Comparison of ENCODE assay signal across 13 cellular contexts in the genomic region with DNA sequence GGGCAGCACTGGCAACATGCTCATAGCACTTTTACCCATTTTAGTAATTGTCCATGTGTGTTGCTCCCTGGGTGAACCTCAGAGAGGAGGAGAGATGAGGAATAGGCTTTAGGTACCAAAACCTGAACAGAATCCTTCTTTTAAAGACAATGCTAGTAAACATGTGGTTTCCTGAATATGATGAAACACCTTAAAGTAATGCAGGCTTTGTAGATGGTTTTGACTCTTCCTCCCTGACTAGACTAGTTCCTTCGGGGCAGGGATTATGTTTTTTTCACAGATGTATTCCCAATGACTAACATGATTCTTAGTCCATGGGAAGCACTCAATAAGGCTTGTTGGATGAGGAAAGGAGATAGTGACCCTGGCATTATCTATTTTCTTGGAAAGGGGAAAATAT.
A peak's percentile ranks its signal among the peaks of the same experiment; 100 is the strongest.
DNase-seq lines count a peak whose midpoint lies in the region; ATAC-seq and TF ChIP-seq lines count a peak whose summit lies in the region.
"Had no signal": no experiment of that assay in that cellular context is flagged by ENCODE, and none has a peak within 500 bp of the region (broad histone marks: within the 10 kb centered on the region; RNA-seq: fewer than 3 reads in every experiment).

No MANE protein-coding gene starts in this region.

- H3K9ac ChIP-seq in GM23248 (no peak overlapping the region), PC-3 (ENCODE audit: low read length) (no peak overlapping the region)

- intact Hi-C loops in PC-3 (cut with micrococcal nuclease), result no loop called here

- CTCF ChIA-PET in PC-3 (lab: Charles Lee), result no interaction called here

- no peaks in the 10 kb centered on the region for H3K36me3 ChIP-seq in GM23248 (ENCODE audit: low read depth)
- H3K36me3 ChIP-seq in PC-3 (ENCODE audit: low read depth, low read length), result no peaks in the 10 kb centered on the region
- H3K36me3 ChIP-seq: SJCRH30 had no signal

- H3K4me3 ChIP-seq in GM23248 (no peak overlapping the region), PC-3 (ENCODE audit: low read length) (no peak overlapping the region)
- H3K4me3 ChIP-seq: SJCRH30 had no signal

- POLR2A ChIA-PET in PC-3 (lab: Charles Lee; ENCODE audit: unreplicated experiment), result no interaction called here

- no peaks in the 10 kb centered on the region for H3F3A ChIP-seq in GM23248 (ENCODE audit: insufficient read depth)
- no peaks in the 10 kb centered on the region for H3F3A ChIP-seq in PC-3 (ENCODE audit: low read length, unreplicated experiment)

- 54 to 55% methylated on average over 1 of the region's 1 CpG for WGBS in GM23248 (ENCODE audit: low coverage in 1 of 2, low lambda C conversion rate in 2 of 2, missing lambda C conversion rate in 2 of 2), 2 experiments

- H3K9me3 ChIP-seq in GM23248 (ENCODE audit: low read depth), result no peaks in the 10 kb centered on the region
- no peaks in the 10 kb centered on the region for H3K9me3 ChIP-seq in PC-3 (ENCODE audit: low read length)
- H3K9me3 ChIP-seq: SJCRH30 had no signal

- H3K9me2 ChIP-seq in GM23248 (ENCODE audit: insufficient read depth) (no peaks in the 10 kb centered on the region), PC-3 (replicated peaks; ENCODE audit: low read length) (no peaks in the 10 kb centered on the region)

- H3K4me2 ChIP-seq in GM23248 (ENCODE audit: unreplicated experiment) (no peak overlapping the region), PC-3 (ENCODE audit: low read length) (no peak overlapping the region)

- no peaks in the 10 kb centered on the region for H3K4me1 ChIP-seq in GM23248 (ENCODE audit: insufficient read depth)
- 0 out of 2 replicates have a peak, but pooled peaks cover 10% of the 10 kb centered on the region for H3K4me1 ChIP-seq in PC-3 (ENCODE audit: insufficient read depth, low read length)
- H3K4me1 ChIP-seq: SJCRH30 had no signal

- no peak for TF ChIP-seq CTCF in PC-3 (conservative IDR thresholded peaks at IDR 0.05; ENCODE audit: low read depth, low read length)

- no peak overlapping the region for H2AFZ ChIP-seq in GM23248
- H2AFZ ChIP-seq in PC-3 (ENCODE audit: low read length), result no peak overlapping the region

- in situ Hi-C loops in GM23248 (cut with MboI), result loop anchor here (10.0 kb wide), 1 partner anchor 57 kb away; no protein-coding TSS in a partner anchor

- H4K20me1 ChIP-seq in GM23248 (ENCODE audit: insufficient read depth), result no peaks in the 10 kb centered on the region
- no peaks in the 10 kb centered on the region for H4K20me1 ChIP-seq in PC-3 (ENCODE audit: low read length)

- ATAC-seq in PC-3, result no peak

- H3K79me2 ChIP-seq in GM23248 (ENCODE audit: insufficient read depth), result no peaks in the 10 kb centered on the region
- no peaks in the 10 kb centered on the region for H3K79me2 ChIP-seq in PC-3 (ENCODE audit: low read length)

- H3K27ac ChIP-seq in GM23248, result no peak overlapping the region
- H3K27ac ChIP-seq in PC-3 (ENCODE audit: low read length), result no peak overlapping the region
- H3K27ac ChIP-seq in epithelial cell of prostate, result peak overlapping the region; percentile 50
- H3K27ac ChIP-seq: C4-2B, SJCRH30 had no signal

- DNase-seq in GM23248 (peak; percentile 0), PC-3 (peak; percentile 69), epithelial cell of prostate (ENCODE audit: low read depth, low spot score) (peak; percentile 52), renal cortical epithelial cell (ENCODE audit: low read depth) (peak; percentile 50), T-helper 2 cell (no peak), NCI-H1048 (lab: John Stamatoyannopoulos, UW) (no peak), DMS79 (lab: John Stamatoyannopoulos, UW) (no peak)
- DNase-seq: NCI-H187, NCI-H446, NCI-H69, RPMI8226, SJCRH30 had no signal

- no TSS peak for BruUV-seq in PC-3 (replicated peaks; lab: Mats Ljungman, UMichigan)

- H3K27me3 ChIP-seq in GM23248 (replicated peaks; ENCODE audit: insufficient read depth) (peaks cover 4% of the 10 kb centered on the region; the same call in 1 of the 2 replicates), PC-3 (ENCODE audit: low read length) (no peaks in the 10 kb centered on the region)
- H3K27me3 ChIP-seq: SJCRH30 had no signal

Comparison
In these comparisons a context has a peak if more than half of its experiments do, and no peak if none do; other contexts are left out.
1. DNase-seq: peak in GM23248 (single experiment), PC-3 (single experiment), epithelial cell of prostate (single experiment) and renal cortical epithelial cell (single experiment); none in T-helper 2 cell (0 of 5), NCI-H1048 (single experiment) and DMS79 (single experiment).